8 cellular contexts compared by ENCODE assay signal in the genomic region with DNA sequence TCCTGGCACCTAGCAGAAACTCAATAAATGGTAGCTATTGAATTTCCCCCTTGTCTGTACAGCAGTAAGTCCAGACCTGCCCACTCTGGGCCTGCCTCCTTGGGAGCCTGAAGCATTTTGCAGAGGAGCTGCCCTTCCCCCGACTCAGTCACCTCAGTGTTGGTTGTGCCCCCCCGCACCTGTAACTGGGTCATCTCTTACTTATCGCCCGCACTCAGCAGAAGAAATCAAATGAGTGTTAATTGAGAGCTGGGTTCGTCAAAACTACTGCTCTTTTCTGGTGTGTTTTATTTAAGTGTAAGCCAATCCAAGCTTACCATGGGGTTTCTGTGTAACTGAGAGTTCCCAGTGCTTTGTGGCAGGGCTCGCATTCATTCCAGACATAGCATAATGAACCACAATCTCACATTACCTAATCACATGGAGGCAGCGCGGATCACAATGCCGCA.
DNase-seq lines count a peak whose midpoint lies in the region; ATAC-seq, FAIRE-seq and TF ChIP-seq lines count a peak whose summit lies in the region.
"Not testable (repeated sequence)": the region's sequence is repeated elsewhere in the genome, so short reads cannot be mapped to it uniquely, and the experiment has no call there.

No MANE protein-coding gene starts in this region.

- intact Hi-C loops in psoas muscle (cut with DNase I): not testable (repeated sequence)

- H3K4me3 ChIP-seq in AG04450 (ENCODE audit: low read depth, low read length); RWPE2 (ENCODE audit: severe bottlenecking); adipocyte (ENCODE audit: low read length); bronchial epithelial cell (ENCODE audit: low read depth, low read length); fibroblast of villous mesenchyme (ENCODE audit: low read depth, low read length); psoas muscle: not testable (repeated sequence)

- not testable (repeated sequence) for H3K9me3 ChIP-seq in AG04450 (ENCODE audit: control insufficient read depth, insufficient read depth, low read length); RWPE2 (ENCODE audit: severe bottlenecking); adipocyte (ENCODE audit: control insufficient read depth, low read length); psoas muscle

- CTCF ChIA-PET in AG04450 (lab: Charles Lee): not testable (repeated sequence)

- H3K9ac ChIP-seq in adipocyte (ENCODE audit: low read length): not testable (repeated sequence)

- peak overlapping the region; percentile 21 for H3K27ac ChIP-seq in AG04450 (ENCODE audit: low read depth, low read length)
- H3K27ac ChIP-seq in RWPE2 (ENCODE audit: poor library complexity, severe bottlenecking): not testable (repeated sequence)
- H3K27ac ChIP-seq in psoas muscle: peak overlapping the region; percentile 56

- WGBS in psoas muscle, 3 donors: 34 to 79% (median 55%) methylated on average over 9 of the region's 9 CpGs

- H3K4me1 ChIP-seq in RWPE2 (ENCODE audit: insufficient read depth, poor library complexity, severe bottlenecking); adipocyte (ENCODE audit: control insufficient read depth, insufficient read depth, low read length); psoas muscle: not testable (repeated sequence)

- POLR2A ChIA-PET in AG04450 (lab: Yijun Ruan, JAX): not testable (repeated sequence)

- peak; percentile 76 for ATAC-seq in RWPE2 (ENCODE audit: low read depth)
- ATAC-seq in psoas muscle: peak; percentile 84 to 88 (median 84)

- TF ChIP-seq CTCF in AG04450 (IDR thresholded peaks at IDR 0.05; ENCODE audit: low read depth, low read length); RWPE2 (IDR thresholded peaks at IDR 0.05; ENCODE audit: poor library complexity, severe bottlenecking); bronchial epithelial cell (IDR thresholded peaks at IDR 0.05; ENCODE audit: insufficient read depth, low read length, severe bottlenecking); fibroblast of villous mesenchyme (IDR thresholded peaks at IDR 0.05; ENCODE audit: insufficient read depth, low read depth, low read length); psoas muscle (IDR thresholded peaks at IDR 0.05): not testable (repeated sequence)

- H3K36me3 ChIP-seq in RWPE2 (ENCODE audit: low read depth); adipocyte (ENCODE audit: control insufficient read depth, insufficient read depth, low read length, severe bottlenecking); bronchial epithelial cell (ENCODE audit: control insufficient read depth, insufficient read depth, low read length); psoas muscle (ENCODE audit: insufficient read depth in 1 of 2, low read depth in 1 of 2): not testable (repeated sequence)

- not testable (repeated sequence) for FAIRE-seq in bronchial epithelial cell (lab: Jason Lieb, UNC)

- DNase-seq in AG04450 (ENCODE audit: low read depth, low spot score); RWPE2 (ENCODE audit: low spot score); psoas muscle: not testable (repeated sequence)
- DNase-seq in HT1080 (ENCODE audit: low read depth) (peak; percentile 23), adipocyte (ENCODE audit: low read depth) (peak; percentile 66), bronchial epithelial cell (ENCODE audit: low read depth) (peak; percentile 60), fibroblast of villous mesenchyme (ENCODE audit: low read depth) (peak; percentile 66), islet precursor cell (peak; percentile 66)

- H3K27me3 ChIP-seq in AG04450 (ENCODE audit: control insufficient read depth, insufficient read depth, low read length): peaks cover 11% of the 10 kb centered on the region
- H3K27me3 ChIP-seq in RWPE2 (ENCODE audit: insufficient read depth, poor library complexity, severe bottlenecking); bronchial epithelial cell (ENCODE audit: control insufficient read depth, insufficient read depth, low read length): not testable (repeated sequence)
- H3K27me3 ChIP-seq in adipocyte (replicated peaks; ENCODE audit: control insufficient read depth, insufficient read depth, low read length): peaks cover 28% of the 10 kb centered on the region
- H3K27me3 ChIP-seq in psoas muscle (ENCODE audit: insufficient read depth in 3 of 3, low read length in 2 of 3): peaks cover 0 to 15% (median under 1%) of the 10 kb centered on the region in 3 donors
